In genomic region chr6:30441171-30441570, GRCh38 we compare ENCODE assay signal across 30 cellular contexts. TPM values are rescaled to one million over a fixed set of nuclear protein-coding genes. Genes with fewer than 3 reads are reported as not detected.
A peak's percentile ranks its signal among the peaks of the same experiment; 100 is the strongest.
DNase-seq lines count a peak whose midpoint lies in the region; ATAC-seq, FAIRE-seq and TF ChIP-seq lines count a peak whose summit lies in the region.
"Had no signal": no experiment of that assay in that cellular context is flagged by ENCODE, and none has a peak within 500 bp of the region (broad histone marks: within the 10 kb centered on the region; RNA-seq: fewer than 3 reads in every experiment).

No MANE protein-coding gene starts in this region.

- peaks cover 22% of the 10 kb centered on the region for H3K27me3 ChIP-seq in bronchial epithelial cell (ENCODE audit: control insufficient read depth, insufficient read depth, low read length)

- no peaks in the 10 kb centered on the region for H3K36me3 Mint-ChIP-seq in activated T-cell treated with anti-CD3 and anti-CD28 coated beads, Interleukin-2, amount 50 U/mL, for 72 hours (ENCODE audit: insufficient read depth in 2 of 2)
- H3K36me3 Mint-ChIP-seq: activated naive CD8-positive, alpha-beta T cell; neural progenitor cell had no signal

- H3K9me3 Mint-ChIP-seq in activated T-cell treated with anti-CD3 and anti-CD28 coated beads, Interleukin-2, amount 50 U/mL, for 72 hours, result no peaks in the 10 kb centered on the region
- H3K9me3 Mint-ChIP-seq: activated CD4-positive, alpha-beta T cell treated with anti-CD3 and anti-CD28 coated beads, Interleukin-2, amount 10 ng/mL, durations not matched to agents 7 days and 5 days; activated T-helper 2 cell treated with anti-CD3 and anti-CD28 coated beads, Interferon-gamma antibody, Interleukin-2, Interleukin-4, amounts not matched to agents 10 μg/mL and 5 μg/mL and 100 μg/mL, durations not matched to agents 14 hours and 24 hours and 36 hours; neural progenitor cell had no signal

- H3K27ac Mint-ChIP-seq in activated T-cell treated with anti-CD3 and anti-CD28 coated beads, Interleukin-2, amount 50 U/mL, for 72 hours, result no peak overlapping the region
- H3K27ac Mint-ChIP-seq: activated CD4-positive, alpha-beta T cell treated with anti-CD3 and anti-CD28 coated beads, Interleukin-2, amount 10 ng/mL, durations not matched to agents 7 days and 5 days; activated naive CD8-positive, alpha-beta T cell; activated T-helper 2 cell treated with anti-CD3 and anti-CD28 coated beads, Interferon-gamma antibody, Interleukin-2, Interleukin-4, amounts not matched to agents 10 μg/mL and 5 μg/mL and 100 μg/mL, durations not matched to agents 14 hours and 24 hours and 36 hours; neural progenitor cell had no signal

- no peak overlapping the region for H3K4me3 ChIP-seq in bronchial epithelial cell (ENCODE audit: low read depth, low read length)
- H3K4me3 ChIP-seq: ascending aorta, esophagus squamous epithelium, gastrocnemius medialis, hepatocyte, neural progenitor cell, right lobe of liver, thoracic aorta had no signal

- no peak overlapping the region for H3K4me3 Mint-ChIP-seq in activated T-cell treated with anti-CD3 and anti-CD28 coated beads, Interleukin-2, amount 50 U/mL, for 72 hours
- H3K4me3 Mint-ChIP-seq: activated CD4-positive, alpha-beta T cell treated with anti-CD3 and anti-CD28 coated beads, Interleukin-2, amount 10 ng/mL, durations not matched to agents 7 days and 5 days; activated naive CD8-positive, alpha-beta T cell; neural progenitor cell had no signal

- TF ChIP-seq CTCF in bronchial epithelial cell (IDR thresholded peaks at IDR 0.05; ENCODE audit: insufficient read depth, low read length, severe bottlenecking), result no peak

- H3K27me3 Mint-ChIP-seq in activated T-cell treated with anti-CD3 and anti-CD28 coated beads, Interleukin-2, amount 50 U/mL, for 72 hours (ENCODE audit: low read depth), result peaks cover 84% of the 10 kb centered on the region

- no peaks in the 10 kb centered on the region for H3K36me3 ChIP-seq in bronchial epithelial cell (ENCODE audit: control insufficient read depth, insufficient read depth, low read length)
- H3K36me3 ChIP-seq: ascending aorta, BE2C, esophagus squamous epithelium, gastrocnemius medialis, neural progenitor cell, right lobe of liver, thoracic aorta had no signal

- peaks cover 9% of the 10 kb centered on the region for H3K4me1 Mint-ChIP-seq in activated T-cell treated with anti-CD3 and anti-CD28 coated beads, Interleukin-2, amount 50 U/mL, for 72 hours (ENCODE audit: low read depth)
- H3K4me1 Mint-ChIP-seq: neural progenitor cell had no signal

- peak; percentile 31 to 81 for ATAC-seq in activated T-cell treated with anti-CD3 and anti-CD28 coated beads, Interleukin-2, amount 50 U/mL, for 72 hours (replicated peaks in 1 of 2)
- peak; percentile 59 for ATAC-seq in stimulated activated naive CD8-positive, alpha-beta T cell treated with anti-CD3 and anti-CD28 coated beads, Interleukin-15, Interleukin-2, amounts not matched to agents 100 U/mL and 50 U/mL, for 24 hours
- ATAC-seq in GM19324 (IDR thresholded peaks at IDR 0.05; ENCODE audit: low FRiP score, unreplicated experiment) (no peak), HG03521 (IDR thresholded peaks at IDR 0.05; ENCODE audit: unreplicated experiment) (no peak)
- ATAC-seq: gastrocnemius medialis, left lobe of liver, right lobe of liver, SK-N-SH treated with all-trans-retinoic acid at 6 μM for 48 hours had no signal

- DNase-seq in activated T-cell treated with anti-CD3 and anti-CD28 coated beads, Interleukin-2, amount 50 U/mL, for 72 hours, result no peak
- no peak for DNase-seq in activated T-cell treated with anti-CD3 and anti-CD28 coated beads, Interleukin-2, amount 50 U/mL, for 1 hour
- DNase-seq in LoVo (ENCODE audit: low spot score) (peak; percentile 6), bronchial epithelial cell (ENCODE audit: low read depth) (peak; percentile 78), NCI-H526 treated with DMSO at 0.1 percent for 48 hours (lab: John Stamatoyannopoulos, UW) (no peak)
- DNase-seq in stimulated activated naive CD8-positive, alpha-beta T cell treated with anti-CD3 and anti-CD28 coated beads, Interleukin-15, Interleukin-2, amounts not matched to agents 100 U/mL and 50 U/mL, for 24 hours, result no peak
- DNase-seq: activated CD4-positive, alpha-beta T cell treated with anti-CD3 and anti-CD28 coated beads, Interleukin-2, amount 10 ng/mL, durations not matched to agents 7 days and 5 days; BE2C; cortex of kidney; DMS153; esophagus squamous epithelium; gastrocnemius medialis; GF-D8; HCEC 1CT; mesendoderm; NCI-H146; NCI-H446; right lobe of liver; stimulated activated CD4-positive, alpha-beta T cell treated with anti-CD3 and anti-CD28 coated beads, Interleukin-12 subunit alpha, Interleukin-12 subunit beta, amount 100 ng/mL, for 4 hours; stimulated activated naive CD4-positive, alpha-beta T cell treated with Interleukin-2 at 50 U/mL for 16 hours had no signal

- FAIRE-seq in bronchial epithelial cell (lab: Jason Lieb, UNC), result no peak

RNA-seq across cellular contexts. Expression of gene HLA-E, which starts 48.1 kb away (rescaled TPM):
- 100 to 1,000 TPM; 713 to 829 TPM for total RNA-seq in activated T-cell treated with anti-CD3 and anti-CD28 coated beads, Interleukin-2, amount 50 U/mL, for 72 hours
- 215 and 232 TPM in 2 replicates for total RNA-seq in bronchial epithelial cell

Comparison
In these comparisons a context has a peak if more than half of its experiments do, and no peak if none do; other contexts are left out.
1. ATAC-seq: peak in activated T-cell treated with anti-CD3 and anti-CD28 coated beads, Interleukin-2, amount 50 U/mL, for 72 hours (2 of 2) and stimulated activated naive CD8-positive, alpha-beta T cell treated with anti-CD3 and anti-CD28 coated beads, Interleukin-15, Interleukin-2, amounts not matched to agents 100 U/mL and 50 U/mL, for 24 hours (single experiment); none in GM19324 (single experiment) and HG03521 (single experiment).
2. DNase-seq: peak in LoVo (single experiment) and bronchial epithelial cell (single experiment); none in activated T-cell treated with anti-CD3 and anti-CD28 coated beads, Interleukin-2, amount 50 U/mL, for 72 hours (0 of 2), activated T-cell treated with anti-CD3 and anti-CD28 coated beads, Interleukin-2, amount 50 U/mL, for 1 hour (single experiment), stimulated activated naive CD8-positive, alpha-beta T cell treated with anti-CD3 and anti-CD28 coated beads, Interleukin-15, Interleukin-2, amounts not matched to agents 100 U/mL and 50 U/mL, for 24 hours (single experiment) and NCI-H526 treated with DMSO at 0.1 percent for 48 hours (single experiment).